Comparison of ENCODE assay signal across 8 cellular contexts in genomic region chr12:46372131-46372851, GRCh38. TPM values are rescaled to one million over a fixed set of nuclear protein-coding genes. Genes with fewer than 3 reads are reported as not detected.
A peak's percentile ranks its signal among the peaks of the same experiment; 100 is the strongest.
DNase-seq lines count a peak whose midpoint lies in the region; ATAC-seq and TF ChIP-seq lines count a peak whose summit lies in the region.

Gene SLC38A2 (minus strand): TSS chr12:46372773. CDS start chr12:46371293, 1,480 bp downstream.

- H3K9me3 ChIP-seq in BLaER1: no peaks in the 10 kb centered on the region

- peak within 1 kb of the TSS; percentile 99 for H3K9ac ChIP-seq in BLaER1

- POLR2A ChIA-PET in activated CD4-positive, alpha-beta memory T cell treated with anti-CD3 and anti-CD28 coated beads, Interleukin-2, amount 10 ng/mL, durations not matched to agents 7 days and 5 days (lab: Charles Lee): interaction anchor here (0.6 to 6.7 kb wide), 42 partner anchors 8 to 1517 kb away, joined by 3 to 101 read pairs (median 5); partner anchors contain the start of genes SCAF11 and SLC38A1

- WGBS in lower leg skin, 2 donors: 1% methylated on average over 67 to 77 of the region's 77 CpGs

- H3K4me3 ChIP-seq in BLaER1 (peak within 1 kb of the TSS; percentile 94), dorsolateral prefrontal cortex (peak within 1 kb of the TSS; percentile 61 to 99 (median 93)), lower leg skin (ENCODE audit: low read depth, poor library complexity, severe bottlenecking) (peak within 1 kb of the TSS; percentile 83)

- H3K4me1 Mint-ChIP-seq in activated CD4-positive, alpha-beta memory T cell treated with anti-CD3 and anti-CD28 coated beads, Interleukin-2, amount 10 ng/mL, durations not matched to agents 7 days and 5 days: peaks cover 64% of the 10 kb centered on the region

- DNase-seq in NCI-H748 treated with DMSO at 0.1 percent for 48 hours (lab: John Stamatoyannopoulos, UW): peak; percentile 79
- peak; percentile 97 for DNase-seq in activated CD4-positive, alpha-beta memory T cell treated with anti-CD3 and anti-CD28 coated beads, Interleukin-2, amount 10 ng/mL, durations not matched to agents 7 days and 5 days
- peak; percentile 97 to 99 (median 98) for DNase-seq in dorsolateral prefrontal cortex
- peak; percentile 97 to 100 for DNase-seq in lower leg skin (ENCODE audit: low spot score in 2 of 2)
- peak; percentile 94 to 98 (median 94) for DNase-seq in stimulated activated CD4-positive, alpha-beta T cell treated with anti-CD3 and anti-CD28 coated beads, TNF-alpha, amount 100 ng/mL, for 1 hour (ENCODE audit: low read depth in 3 of 3, low spot score in 1 of 3)

- H3K9me3 Mint-ChIP-seq in activated CD4-positive, alpha-beta memory T cell treated with anti-CD3 and anti-CD28 coated beads, Interleukin-2, amount 10 ng/mL, durations not matched to agents 7 days and 5 days: no peaks in the 10 kb centered on the region

- H3K36me3 Mint-ChIP-seq in activated CD4-positive, alpha-beta memory T cell treated with anti-CD3 and anti-CD28 coated beads, Interleukin-2, amount 10 ng/mL, durations not matched to agents 7 days and 5 days (ENCODE audit: low read depth): peaks cover 49% of the 10 kb centered on the region

- H3K4me3 Mint-ChIP-seq in activated CD4-positive, alpha-beta memory T cell treated with anti-CD3 and anti-CD28 coated beads, Interleukin-2, amount 10 ng/mL, durations not matched to agents 7 days and 5 days: peak within 1 kb of the TSS; percentile 91

- no peaks in the 10 kb centered on the region for H3K27me3 Mint-ChIP-seq in activated CD4-positive, alpha-beta memory T cell treated with anti-CD3 and anti-CD28 coated beads, Interleukin-2, amount 10 ng/mL, durations not matched to agents 7 days and 5 days

- peak within 1 kb of the TSS; percentile 99 for H3K27ac Mint-ChIP-seq in activated CD4-positive, alpha-beta memory T cell treated with anti-CD3 and anti-CD28 coated beads, Interleukin-2, amount 10 ng/mL, durations not matched to agents 7 days and 5 days

- ATAC-seq in HG03432 (IDR thresholded peaks at IDR 0.05; ENCODE audit: unreplicated experiment): peak; percentile 86

- intact Hi-C loops in dorsolateral prefrontal cortex (cut with DNase I): loop anchor here (1.0 to 10.0 kb wide), 6 partner anchors 11 to 645 kb away; partner anchors contain the start of genes SLC38A1 (in 2 of the 2) and ARID2 (in 1 of the 2)
- intact Hi-C loops in lower leg skin (cut with DNase I; ENCODE audit: low total_unique reads): no loop called here

- CTCF ChIA-PET in activated CD4-positive, alpha-beta memory T cell treated with anti-CD3 and anti-CD28 coated beads, Interleukin-2, amount 10 ng/mL, durations not matched to agents 7 days and 5 days (lab: Charles Lee): interaction anchor here (1.2 to 2.3 kb wide), 3 partner anchors 151 to 289 kb away, joined by 3 to 8 read pairs (median 4); no protein-coding TSS in a partner anchor

- TF ChIP-seq CTCF in dorsolateral prefrontal cortex (IDR thresholded peaks at IDR 0.05 in 54 of 56, conservative IDR thresholded peaks at IDR 0.05 in 2 of 56; ENCODE audit: low read depth in 1 of 56, partially characterized antibody in 56 of 56): peak in 18 of 56 donors; percentile 2 to 48 (median 21)
- no peak for TF ChIP-seq CTCF in lower leg skin (IDR thresholded peaks at IDR 0.05)

- H4K20me1 ChIP-seq in BLaER1: peaks cover 49% of the 10 kb centered on the region

- peaks cover 39% of the 10 kb centered on the region for H3K36me3 ChIP-seq in BLaER1

- TF ChIP-seq POLR2A in GM19193 (IDR thresholded peaks at IDR 0.05; ENCODE audit: extremely low read depth, insufficient read depth, insufficient read length) (peak; percentile 100), lower leg skin (IDR thresholded peaks at IDR 0.05) (peak in 1 of 2 donors; percentile 99)

- H3K27me3 ChIP-seq in BLaER1: no peaks in the 10 kb centered on the region
- no peaks in the 10 kb centered on the region for H3K27me3 ChIP-seq in dorsolateral prefrontal cortex

- H3K27ac ChIP-seq in BLaER1: peak within 1 kb of the TSS; percentile 98
- H3K27ac ChIP-seq in dorsolateral prefrontal cortex: peak within 1 kb of the TSS; percentile 92 to 100 (median 99)

- H3K4me2 ChIP-seq in BLaER1: peak within 1 kb of the TSS; percentile 98

- peaks cover 50% of the 10 kb centered on the region for H3K4me1 ChIP-seq in BLaER1

RNA-seq across cellular contexts. Expression of gene SLC38A2, which starts in this region (rescaled TPM):
- total RNA-seq in activated CD4-positive, alpha-beta memory T cell treated with anti-CD3 and anti-CD28 coated beads, Interleukin-2, amount 10 ng/mL, durations not matched to agents 7 days and 5 days: 100 to 1,000 TPM; 265 to 267 TPM
- total RNA-seq in dorsolateral prefrontal cortex (100 to 1,000 TPM in 118 of 120 experiments, 10 to 100 TPM in 2; 80.8 to 431 (median 175) TPM), lower leg skin (1,000 to 10,000 TPM in 1 of 4 donors, 100 to 1,000 TPM in 3; 487 to 1,086 (median 587) TPM)

Comparison
In these comparisons a context has a peak if more than half of its experiments do, and no peak if none do; other contexts are left out.
1. Peak in every context shown above with its lines: DNase-seq, ATAC-seq, H3K4me3 ChIP-seq and H3K27ac ChIP-seq.